In genomic region chr6:77403424-77403823, GRCh38 we compare ENCODE assay signal across 13 cellular contexts. TPM values are rescaled to one million over a fixed set of nuclear protein-coding genes. Genes with fewer than 3 reads are reported as not detected.
DNase-seq lines count a peak whose midpoint lies in the region; ATAC-seq and TF ChIP-seq lines count a peak whose summit lies in the region.
"Had no signal": no experiment of that assay in that cellular context is flagged by ENCODE, and none has a peak within 500 bp of the region (broad histone marks: within the 10 kb centered on the region; RNA-seq: fewer than 3 reads in every experiment).

No MANE protein-coding gene starts in this region.

- TF ChIP-seq CTCF in cardiac muscle cell (IDR thresholded peaks at IDR 0.05; ENCODE audit: low read depth, low read length) (no peak), brain microvascular endothelial cell (IDR thresholded peaks at IDR 0.05; ENCODE audit: low read depth, low read length, missing control alignments) (no peak), kidney epithelial cell (IDR thresholded peaks at IDR 0.05; ENCODE audit: insufficient read depth, low read length, poor library complexity, severe bottlenecking) (no peak)

- in situ Hi-C loops in brain microvascular endothelial cell (cut with HindIII; ENCODE audit: low pct_ligation_motif_present, low sequenced_read_pairs), result no loop called here

- DNase-seq in cardiac muscle cell (ENCODE audit: low read depth in 1 of 2, low spot score in 1 of 2) (peak; percentile 16 to 45), Right ventricle myocardium inferior (ENCODE audit: missing footprints) (no peak), brain microvascular endothelial cell (peak; percentile 65), kidney epithelial cell (ENCODE audit: low read depth) (peak; percentile 9), SKM-1 treated with dmso at 0.1 percent for 144 hours (lab: John Stamatoyannopoulos, UW; ENCODE audit: unreplicated experiment) (no peak), NCI-H2029 (lab: John Stamatoyannopoulos, UW) (no peak), midbrain (lab: John Stamatoyannopoulos, UW) (no peak)
- DNase-seq: activated T-cell treated with anti-CD3 and anti-CD28 coated beads for 4 hours, foreskin melanocyte, kidney glomerular epithelial cell had no signal

- H3K36me3 ChIP-seq in cardiac muscle cell (no peaks in the 10 kb centered on the region), brain microvascular endothelial cell (replicated peaks) (no peaks in the 10 kb centered on the region), kidney epithelial cell (ENCODE audit: control insufficient read depth, insufficient read depth, low read length) (no peaks in the 10 kb centered on the region)

- peaks cover 4% of the 10 kb centered on the region for H3K4me1 ChIP-seq in cardiac muscle cell (ENCODE audit: low read depth)
- H3K4me1 ChIP-seq: A549 had no signal

- no peak for ATAC-seq in Right ventricle myocardium inferior
- no peak for ATAC-seq in HG02852 (IDR thresholded peaks at IDR 0.05; ENCODE audit: unreplicated experiment)
- ATAC-seq: A549 had no signal

- H3K27ac ChIP-seq in cardiac muscle cell (no peak overlapping the region), brain microvascular endothelial cell (no peak overlapping the region)
- H3K27ac ChIP-seq: A549 had no signal

- H3K9me3 ChIP-seq in cardiac muscle cell (ENCODE audit: low read depth), result no peaks in the 10 kb centered on the region
- H3K9me3 ChIP-seq: A549 had no signal

- H3K27me3 ChIP-seq in cardiac muscle cell (no peaks in the 10 kb centered on the region), brain microvascular endothelial cell (replicated peaks) (no peaks in the 10 kb centered on the region), kidney epithelial cell (ENCODE audit: control insufficient read depth, insufficient read depth, low read length) (no peaks in the 10 kb centered on the region)

- no peak overlapping the region for H3K4me3 ChIP-seq in cardiac muscle cell
- H3K4me3 ChIP-seq in brain microvascular endothelial cell (ENCODE audit: low read depth, low read length), result no peak overlapping the region
- no peak overlapping the region for H3K4me3 ChIP-seq in kidney epithelial cell (ENCODE audit: low read depth, low read length)
- H3K4me3 ChIP-seq: A549, coronary artery had no signal

- intact Hi-C loops in Right ventricle myocardium inferior (cut with DNase I), result no loop called here

RNA-seq across cellular contexts. Expression of gene HTR1B, which starts 59.9 kb away (rescaled TPM):
- 2.2 and 6.4 TPM in 2 replicates for total RNA-seq in cardiac muscle cell
- 0.97 and 2.8 TPM in 2 replicates for polyA plus RNA-seq in cardiac muscle cell
- not detected for total RNA-seq in Right ventricle myocardium inferior
- 1.5 and 2.3 TPM in 2 replicates for total RNA-seq in kidney epithelial cell

Comparison
In these comparisons a context has a peak if more than half of its experiments do, and no peak if none do; other contexts are left out.
1. DNase-seq: peak in cardiac muscle cell (2 of 2), brain microvascular endothelial cell (single experiment) and kidney epithelial cell (single experiment); none in Right ventricle myocardium inferior (single experiment), SKM-1 treated with dmso at 0.1 percent for 144 hours (single experiment), NCI-H2029 (single experiment) and midbrain (single experiment).